1 cellular context compared by ENCODE assay signal in genomic region chr6:31358302-31358701, GRCh38.
TF ChIP-seq lines count a peak whose summit lies in the region.

No MANE protein-coding gene starts in this region.

TF ChIP-seq in GM23338, 12 proteins besides CTCF, POLR2A, EP300 and RAD21:
- TF ChIP-seq NANOG (IDR thresholded peaks at IDR 0.05; ENCODE audit: borderline replicate concordance) (no peak), EZH2 (IDR thresholded peaks at IDR 0.05; ENCODE audit: low read depth, unreplicated experiment) (no peak), ZNF331 (CRISPR knock-in tag; IDR thresholded peaks at IDR 0.05; ENCODE audit: low read depth) (no peak), JUNB (IDR thresholded peaks at IDR 0.05; ENCODE audit: unreplicated experiment) (no peak), CREB1 (CRISPR knock-in tag; IDR thresholded peaks at IDR 0.05; ENCODE audit: low read depth) (no peak), POLR2AphosphoS5 (IDR thresholded peaks at IDR 0.05; ENCODE audit: low read depth) (no peak), EZH2phosphoT487 (IDR thresholded peaks at IDR 0.05; ENCODE audit: unreplicated experiment) (no peak), STAT1 (IDR thresholded peaks at IDR 0.05; ENCODE audit: unreplicated experiment) (no peak), ZNF114 (CRISPR knock-in tag; IDR thresholded peaks at IDR 0.05) (no peak)
- TF ChIP-seq, protein P1, sequence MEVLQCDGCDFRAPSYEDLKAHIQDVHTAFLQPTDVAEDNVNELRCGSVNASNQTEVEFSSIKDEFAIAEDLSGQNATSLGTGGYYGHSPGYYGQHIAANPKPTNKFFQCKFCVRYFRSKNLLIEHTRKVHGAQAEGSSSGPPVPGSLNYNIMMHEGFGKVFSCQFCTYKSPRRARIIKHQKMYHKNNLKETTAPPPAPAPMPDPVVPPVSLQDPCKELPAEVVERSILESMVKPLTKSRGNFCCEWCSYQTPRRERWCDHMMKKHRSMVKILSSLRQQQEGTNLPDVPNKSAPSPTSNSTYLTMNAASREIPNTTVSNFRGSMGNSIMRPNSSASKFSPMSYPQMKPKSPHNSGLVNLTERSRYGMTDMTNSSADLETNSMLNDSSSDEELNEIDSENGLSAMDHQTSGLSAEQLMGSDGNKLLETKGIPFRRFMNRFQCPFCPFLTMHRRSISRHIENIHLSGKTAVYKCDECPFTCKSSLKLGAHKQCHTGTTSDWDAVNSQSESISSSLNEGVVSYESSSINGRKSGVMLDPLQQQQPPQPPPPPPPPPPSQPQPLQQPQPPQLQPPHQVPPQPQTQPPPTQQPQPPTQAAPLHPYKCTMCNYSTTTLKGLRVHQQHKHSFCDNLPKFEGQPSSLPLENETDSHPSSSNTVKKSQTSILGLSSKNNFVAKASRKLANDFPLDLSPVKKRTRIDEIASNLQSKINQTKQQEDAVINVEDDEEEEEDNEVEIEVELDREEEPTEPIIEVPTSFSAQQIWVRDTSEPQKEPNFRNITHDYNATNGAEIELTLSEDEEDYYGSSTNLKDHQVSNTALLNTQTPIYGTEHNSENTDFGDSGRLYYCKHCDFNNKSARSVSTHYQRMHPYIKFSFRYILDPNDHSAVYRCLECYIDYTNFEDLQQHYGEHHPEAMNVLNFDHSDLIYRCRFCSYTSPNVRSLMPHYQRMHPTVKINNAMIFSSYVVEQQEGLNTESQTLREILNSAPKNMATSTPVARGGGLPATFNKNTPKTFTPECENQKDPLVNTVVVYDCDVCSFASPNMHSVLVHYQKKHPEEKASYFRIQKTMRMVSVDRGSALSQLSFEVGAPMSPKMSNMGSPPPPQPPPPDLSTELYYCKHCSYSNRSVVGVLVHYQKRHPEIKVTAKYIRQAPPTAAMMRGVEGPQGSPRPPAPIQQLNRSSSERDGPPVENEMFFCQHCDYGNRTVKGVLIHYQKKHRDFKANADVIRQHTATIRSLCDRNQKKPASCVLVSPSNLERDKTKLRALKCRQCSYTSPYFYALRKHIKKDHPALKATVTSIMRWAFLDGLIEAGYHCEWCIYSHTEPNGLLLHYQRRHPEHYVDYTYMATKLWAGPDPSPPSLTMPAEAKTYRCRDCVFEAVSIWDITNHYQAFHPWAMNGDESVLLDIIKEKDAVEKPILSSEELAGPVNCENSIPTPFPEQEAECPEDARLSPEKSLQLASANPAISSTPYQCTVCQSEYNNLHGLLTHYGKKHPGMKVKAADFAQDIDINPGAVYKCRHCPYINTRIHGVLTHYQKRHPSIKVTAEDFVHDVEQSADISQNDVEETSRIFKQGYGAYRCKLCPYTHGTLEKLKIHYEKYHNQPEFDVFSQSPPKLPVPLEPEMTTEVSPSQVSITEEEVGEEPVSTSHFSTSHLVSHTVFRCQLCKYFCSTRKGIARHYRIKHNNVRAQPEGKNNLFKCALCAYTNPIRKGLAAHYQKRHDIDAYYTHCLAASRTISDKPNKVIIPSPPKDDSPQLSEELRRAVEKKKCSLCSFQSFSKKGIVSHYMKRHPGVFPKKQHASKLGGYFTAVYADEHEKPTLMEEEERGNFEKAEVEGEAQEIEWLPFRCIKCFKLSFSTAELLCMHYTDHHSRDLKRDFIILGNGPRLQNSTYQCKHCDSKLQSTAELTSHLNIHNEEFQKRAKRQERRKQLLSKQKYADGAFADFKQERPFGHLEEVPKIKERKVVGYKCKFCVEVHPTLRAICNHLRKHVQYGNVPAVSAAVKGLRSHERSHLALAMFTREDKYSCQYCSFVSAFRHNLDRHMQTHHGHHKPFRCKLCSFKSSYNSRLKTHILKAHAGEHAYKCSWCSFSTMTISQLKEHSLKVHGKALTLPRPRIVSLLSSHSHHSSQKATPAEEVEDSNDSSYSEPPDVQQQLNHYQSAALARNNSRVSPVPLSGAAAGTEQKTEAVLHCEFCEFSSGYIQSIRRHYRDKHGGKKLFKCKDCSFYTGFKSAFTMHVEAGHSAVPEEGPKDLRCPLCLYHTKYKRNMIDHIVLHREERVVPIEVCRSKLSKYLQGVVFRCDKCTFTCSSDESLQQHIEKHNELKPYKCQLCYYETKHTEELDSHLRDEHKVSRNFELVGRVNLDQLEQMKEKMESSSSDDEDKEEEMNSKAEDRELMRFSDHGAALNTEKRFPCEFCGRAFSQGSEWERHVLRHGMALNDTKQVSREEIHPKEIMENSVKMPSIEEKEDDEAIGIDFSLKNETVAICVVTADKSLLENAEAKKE (CRISPR knock-in tag; IDR thresholded peaks at IDR 0.05): no peak
- TF ChIP-seq, protein P2, sequence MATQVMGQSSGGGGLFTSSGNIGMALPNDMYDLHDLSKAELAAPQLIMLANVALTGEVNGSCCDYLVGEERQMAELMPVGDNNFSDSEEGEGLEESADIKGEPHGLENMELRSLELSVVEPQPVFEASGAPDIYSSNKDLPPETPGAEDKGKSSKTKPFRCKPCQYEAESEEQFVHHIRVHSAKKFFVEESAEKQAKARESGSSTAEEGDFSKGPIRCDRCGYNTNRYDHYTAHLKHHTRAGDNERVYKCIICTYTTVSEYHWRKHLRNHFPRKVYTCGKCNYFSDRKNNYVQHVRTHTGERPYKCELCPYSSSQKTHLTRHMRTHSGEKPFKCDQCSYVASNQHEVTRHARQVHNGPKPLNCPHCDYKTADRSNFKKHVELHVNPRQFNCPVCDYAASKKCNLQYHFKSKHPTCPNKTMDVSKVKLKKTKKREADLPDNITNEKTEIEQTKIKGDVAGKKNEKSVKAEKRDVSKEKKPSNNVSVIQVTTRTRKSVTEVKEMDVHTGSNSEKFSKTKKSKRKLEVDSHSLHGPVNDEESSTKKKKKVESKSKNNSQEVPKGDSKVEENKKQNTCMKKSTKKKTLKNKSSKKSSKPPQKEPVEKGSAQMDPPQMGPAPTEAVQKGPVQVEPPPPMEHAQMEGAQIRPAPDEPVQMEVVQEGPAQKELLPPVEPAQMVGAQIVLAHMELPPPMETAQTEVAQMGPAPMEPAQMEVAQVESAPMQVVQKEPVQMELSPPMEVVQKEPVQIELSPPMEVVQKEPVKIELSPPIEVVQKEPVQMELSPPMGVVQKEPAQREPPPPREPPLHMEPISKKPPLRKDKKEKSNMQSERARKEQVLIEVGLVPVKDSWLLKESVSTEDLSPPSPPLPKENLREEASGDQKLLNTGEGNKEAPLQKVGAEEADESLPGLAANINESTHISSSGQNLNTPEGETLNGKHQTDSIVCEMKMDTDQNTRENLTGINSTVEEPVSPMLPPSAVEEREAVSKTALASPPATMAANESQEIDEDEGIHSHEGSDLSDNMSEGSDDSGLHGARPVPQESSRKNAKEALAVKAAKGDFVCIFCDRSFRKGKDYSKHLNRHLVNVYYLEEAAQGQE (IDR thresholded peaks at IDR 0.05; ENCODE audit: unreplicated experiment): no peak
- TF ChIP-seq, protein P3, sequence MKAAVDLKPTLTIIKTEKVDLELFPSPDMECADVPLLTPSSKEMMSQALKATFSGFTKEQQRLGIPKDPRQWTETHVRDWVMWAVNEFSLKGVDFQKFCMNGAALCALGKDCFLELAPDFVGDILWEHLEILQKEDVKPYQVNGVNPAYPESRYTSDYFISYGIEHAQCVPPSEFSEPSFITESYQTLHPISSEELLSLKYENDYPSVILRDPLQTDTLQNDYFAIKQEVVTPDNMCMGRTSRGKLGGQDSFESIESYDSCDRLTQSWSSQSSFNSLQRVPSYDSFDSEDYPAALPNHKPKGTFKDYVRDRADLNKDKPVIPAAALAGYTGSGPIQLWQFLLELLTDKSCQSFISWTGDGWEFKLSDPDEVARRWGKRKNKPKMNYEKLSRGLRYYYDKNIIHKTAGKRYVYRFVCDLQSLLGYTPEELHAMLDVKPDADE (IDR thresholded peaks at IDR 0.05): no peak
TF ChIP-seq in GM23338: peak in this region for 0.
